ENCODE assay signal across 1 cellular context in the genomic region with DNA sequence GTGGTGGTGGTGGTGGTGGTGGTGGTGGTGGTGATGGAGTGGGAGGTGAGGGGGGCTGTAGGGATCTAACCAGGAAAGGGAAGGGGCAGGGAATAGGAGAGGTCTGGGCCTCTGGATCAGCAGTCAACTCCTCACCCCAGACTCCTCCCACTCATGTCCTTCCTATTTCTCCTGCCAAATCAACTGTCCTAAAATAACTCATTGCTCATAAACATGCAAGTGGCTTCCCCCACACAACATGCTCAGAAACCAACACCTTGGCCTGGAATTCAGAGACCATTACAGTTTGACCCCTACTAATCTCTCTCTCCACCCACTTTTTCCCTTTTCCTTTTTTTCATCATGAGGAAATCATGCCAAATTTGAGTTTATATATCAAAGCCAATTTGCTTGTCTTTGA.
TF ChIP-seq lines count a peak whose summit lies in the region.

No MANE protein-coding gene starts in this region.

TF ChIP-seq in HepG2, 621 proteins besides CTCF, POLR2A, EP300 and RAD21 (continued from another document):
- no peak for TF ChIP-seq MEF2D (CRISPR knock-in tag; IDR thresholded peaks at IDR 0.05)
- no peak for TF ChIP-seq ZNF546 (CRISPR knock-in tag; conservative IDR thresholded peaks at IDR 0.05)
- TF ChIP-seq, protein P1, sequence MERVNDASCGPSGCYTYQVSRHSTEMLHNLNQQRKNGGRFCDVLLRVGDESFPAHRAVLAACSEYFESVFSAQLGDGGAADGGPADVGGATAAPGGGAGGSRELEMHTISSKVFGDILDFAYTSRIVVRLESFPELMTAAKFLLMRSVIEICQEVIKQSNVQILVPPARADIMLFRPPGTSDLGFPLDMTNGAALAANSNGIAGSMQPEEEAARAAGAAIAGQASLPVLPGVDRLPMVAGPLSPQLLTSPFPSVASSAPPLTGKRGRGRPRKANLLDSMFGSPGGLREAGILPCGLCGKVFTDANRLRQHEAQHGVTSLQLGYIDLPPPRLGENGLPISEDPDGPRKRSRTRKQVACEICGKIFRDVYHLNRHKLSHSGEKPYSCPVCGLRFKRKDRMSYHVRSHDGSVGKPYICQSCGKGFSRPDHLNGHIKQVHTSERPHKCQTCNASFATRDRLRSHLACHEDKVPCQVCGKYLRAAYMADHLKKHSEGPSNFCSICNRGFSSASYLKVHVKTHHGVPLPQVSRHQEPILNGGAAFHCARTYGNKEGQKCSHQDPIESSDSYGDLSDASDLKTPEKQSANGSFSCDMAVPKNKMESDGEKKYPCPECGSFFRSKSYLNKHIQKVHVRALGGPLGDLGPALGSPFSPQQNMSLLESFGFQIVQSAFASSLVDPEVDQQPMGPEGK (CRISPR knock-in tag; IDR thresholded peaks at IDR 0.05) = no peak
